Comparison of ENCODE assay signal across 1 cellular context in the genomic region with DNA sequence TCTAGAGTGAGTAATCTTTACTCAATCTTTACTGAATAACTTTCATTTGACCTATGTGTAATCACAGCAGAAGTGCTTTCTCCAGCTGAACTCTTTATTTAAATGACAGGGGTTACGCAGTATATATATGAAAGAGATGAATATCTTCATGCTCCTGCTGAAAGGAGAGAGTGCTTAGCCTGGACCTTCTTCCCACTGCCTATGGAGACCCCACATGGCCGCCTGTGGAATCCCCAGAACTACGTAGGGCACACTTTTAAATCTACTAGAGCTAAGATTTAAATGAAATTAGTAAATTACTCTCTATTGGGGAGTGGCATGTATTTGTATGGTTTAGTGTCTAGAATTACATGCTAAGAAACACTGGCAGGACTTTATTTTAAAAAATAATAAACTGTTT.
TF ChIP-seq lines count a peak whose summit lies in the region.

No MANE protein-coding gene starts in this region.

TF ChIP-seq in H1, 55 proteins besides CTCF, POLR2A, EP300 and RAD21 (continued from another document):
- no peak for TF ChIP-seq SP4 (IDR thresholded peaks at IDR 0.05; ENCODE audit: low read length)
- TF ChIP-seq, protein P1, sequence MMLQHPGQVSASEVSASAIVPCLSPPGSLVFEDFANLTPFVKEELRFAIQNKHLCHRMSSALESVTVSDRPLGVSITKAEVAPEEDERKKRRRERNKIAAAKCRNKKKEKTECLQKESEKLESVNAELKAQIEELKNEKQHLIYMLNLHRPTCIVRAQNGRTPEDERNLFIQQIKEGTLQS (IDR thresholded peaks at IDR 0.05; ENCODE audit: insufficient read depth, low read depth, low read length), result no peak
- TF ChIP-seq, protein P2, sequence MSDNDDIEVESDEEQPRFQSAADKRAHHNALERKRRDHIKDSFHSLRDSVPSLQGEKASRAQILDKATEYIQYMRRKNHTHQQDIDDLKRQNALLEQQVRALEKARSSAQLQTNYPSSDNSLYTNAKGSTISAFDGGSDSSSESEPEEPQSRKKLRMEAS (IDR thresholded peaks at IDR 0.05), result no peak
- no peak for TF ChIP-seq RBBP5 (IDR thresholded peaks at IDR 0.05; ENCODE audit: borderline replicate concordance, low read depth, low read length)
- TF ChIP-seq JUND (IDR thresholded peaks at IDR 0.05; ENCODE audit: low read length), result no peak
- no peak for TF ChIP-seq ZNF274 (IDR thresholded peaks at IDR 0.05; ENCODE audit: borderline replicate concordance, extremely low read depth, low read length)
- TF ChIP-seq ASH2L (IDR thresholded peaks at IDR 0.05; ENCODE audit: low read length), result no peak
TF ChIP-seq in H1: peak in this region for 0.
